8 cellular contexts compared by ENCODE assay signal in the genomic region with DNA sequence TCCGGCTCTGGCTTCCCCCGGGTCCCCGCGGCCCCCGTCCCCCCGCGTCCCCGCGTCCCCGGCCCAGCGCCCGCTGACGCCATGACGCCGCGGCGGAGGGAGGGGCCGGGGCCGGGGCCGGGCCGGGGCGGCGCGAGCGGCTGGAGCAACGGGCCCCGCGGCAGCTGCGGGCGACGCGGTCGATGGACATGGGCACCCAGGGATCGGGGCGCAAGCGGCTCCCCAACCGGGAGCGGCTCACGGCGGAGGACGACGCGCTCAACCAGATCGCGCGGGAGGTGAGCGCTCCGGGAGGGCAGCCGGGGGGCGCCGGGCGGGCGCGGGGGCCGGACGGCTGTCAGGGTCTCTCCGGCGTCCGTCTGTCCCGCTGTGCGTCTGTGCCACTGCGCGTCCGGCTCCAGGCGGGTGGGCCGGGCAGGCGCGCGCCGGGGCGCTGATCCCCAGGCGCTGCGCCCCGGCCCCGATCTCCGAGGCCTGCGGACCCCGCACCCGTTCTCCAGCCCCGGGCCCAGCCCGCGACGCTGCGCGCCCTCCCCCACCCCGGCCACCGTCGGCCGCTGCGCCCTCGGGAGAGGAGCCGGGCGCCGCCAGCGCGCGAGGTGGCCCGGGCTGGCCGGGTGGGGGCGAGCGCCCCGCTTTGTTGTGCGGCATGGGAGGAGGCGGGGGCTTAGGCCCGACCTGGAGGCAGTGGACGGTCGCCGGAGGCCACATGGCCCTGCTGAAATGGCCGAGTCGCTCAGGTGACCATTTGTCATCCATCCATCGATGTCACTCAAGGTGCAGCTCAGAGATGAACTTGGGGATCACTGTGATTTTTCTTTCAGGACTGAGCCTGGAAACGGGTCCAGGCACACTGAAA. TPM values are rescaled to one million over a fixed set of nuclear protein-coding genes. Genes with fewer than 3 reads are reported as not detected.
DNase-seq lines count a peak whose midpoint lies in the region; ATAC-seq and TF ChIP-seq lines count a peak whose summit lies in the region.

A gene with protein sequence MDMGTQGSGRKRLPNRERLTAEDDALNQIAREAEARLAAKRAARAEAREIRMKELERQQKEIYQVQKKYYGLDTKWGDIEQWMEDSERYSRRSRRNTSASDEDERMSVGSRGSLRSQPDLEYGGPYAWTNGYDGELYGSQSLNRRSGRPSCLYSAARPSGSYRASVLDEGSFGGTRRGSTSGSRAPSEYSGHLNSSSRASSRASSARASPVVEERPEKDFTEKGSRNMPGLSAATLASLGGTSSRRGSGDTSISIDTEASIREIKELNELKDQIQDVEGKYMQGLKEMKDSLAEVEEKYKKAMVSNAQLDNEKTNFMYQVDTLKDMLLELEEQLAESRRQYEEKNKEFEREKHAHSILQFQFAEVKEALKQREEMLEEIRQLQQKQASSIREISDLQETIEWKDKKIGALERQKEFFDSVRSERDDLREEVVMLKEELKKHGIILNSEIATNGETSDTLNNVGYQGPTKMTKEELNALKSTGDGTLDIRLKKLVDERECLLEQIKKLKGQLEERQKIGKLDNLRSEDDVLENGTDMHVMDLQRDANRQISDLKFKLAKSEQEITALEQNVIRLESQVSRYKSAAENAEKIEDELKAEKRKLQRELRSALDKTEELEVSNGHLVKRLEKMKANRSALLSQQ (plus strand): TSS at position 125 of the 859 bp plus-strand sequence. CDS start 58 bp downstream, at position 183.

- peaks cover 5% of the 10 kb centered on the region for H3K27me3 Mint-ChIP-seq in activated naive CD8-positive, alpha-beta T cell

- peak within 1 kb of the TSS; percentile 59 for H3K4me3 ChIP-seq in AG09309 (ENCODE audit: control insufficient read depth, low read depth, low read length)
- H3K4me3 ChIP-seq in heart left ventricle = peak within 1 kb of the TSS; percentile 52 to 92 (median 73)
- peak within 1 kb of the TSS; percentile 87 for H3K4me3 ChIP-seq in ovary

- no peaks in the 10 kb centered on the region for H3K9me3 ChIP-seq in heart left ventricle
- H3K9me3 ChIP-seq in ovary = no peaks in the 10 kb centered on the region

- TF ChIP-seq POLR2A in heart left ventricle (IDR thresholded peaks at IDR 0.05) (peak in 1 of 2 donors; percentile 36), ovary (IDR thresholded peaks at IDR 0.05) (peak; percentile 34)

- H3K4me1 ChIP-seq in heart left ventricle (peaks cover 7 to 69% (median 49%) of the 10 kb centered on the region in 12 donors), ovary (ENCODE audit: insufficient read depth) (peaks cover 10% of the 10 kb centered on the region)

- H3K4me3 Mint-ChIP-seq in activated naive CD8-positive, alpha-beta T cell = peak within 1 kb of the TSS; percentile 88

- WGBS in heart left ventricle, 4 donors = 0 to 6% (median 1%) methylated on average over 4 to 112 of the region's 112 CpGs
- 1% methylated on average over 43 to 112 of the region's 112 CpGs for WGBS in ovary, 3 donors

- no peak for DNase-seq in AG09309 (ENCODE audit: low read depth)
- no peak for DNase-seq in HT-29 (ENCODE audit: low spot score)
- peak in 4 of 5 donors; percentile 62 to 70 (median 67) for DNase-seq in heart left ventricle
- peak; percentile 37 to 66 (median 50) for DNase-seq in ovary
- DNase-seq in SIG-M5 (lab: John Stamatoyannopoulos, UW) = no peak
- no peak for DNase-seq in GOT3 (lab: John Stamatoyannopoulos, UW)

- TF ChIP-seq CTCF in AG09309 (IDR thresholded peaks at IDR 0.05; ENCODE audit: control insufficient read depth, insufficient read depth, low read depth, low read length, missing control alignments) (no peak), heart left ventricle (IDR thresholded peaks at IDR 0.05) (peak in 2 of 12 donors; percentile 31 to 39), ovary (IDR thresholded peaks at IDR 0.05) (peak in 1 of 3 donors; percentile 28)

- intact Hi-C loops in heart left ventricle (cut with DNase I) (loop anchor here in 5 of 10 donors (5.0 kb wide), 3 partner anchors 35 to 105 kb away; no protein-coding TSS in a partner anchor), ovary (cut with DNase I) (no loop called here)

- peaks cover 23% of the 10 kb centered on the region for H3K4me1 Mint-ChIP-seq in activated naive CD8-positive, alpha-beta T cell (ENCODE audit: low read depth)

- H3K27ac Mint-ChIP-seq in activated naive CD8-positive, alpha-beta T cell = peak within 1 kb of the TSS; percentile 47

- H3K9me3 Mint-ChIP-seq in activated naive CD8-positive, alpha-beta T cell (ENCODE audit: low read depth) = no peaks in the 10 kb centered on the region

- peaks cover 5% of the 10 kb centered on the region for H3K36me3 Mint-ChIP-seq in activated naive CD8-positive, alpha-beta T cell

- ATAC-seq in heart left ventricle = peak in 3 of 4 donors; percentile 52 to 81 (median 79)
- ATAC-seq in GM18858 (IDR thresholded peaks at IDR 0.05; ENCODE audit: unreplicated experiment) = no peak

- H3K36me3 ChIP-seq in heart left ventricle (peaks cover 0 to 18% (median 0%) of the 10 kb centered on the region in 9 donors), ovary (no peaks in the 10 kb centered on the region)

- peaks cover 0 to 6% (median 0%) of the 10 kb centered on the region in 9 donors for H3K27me3 ChIP-seq in heart left ventricle
- H3K27me3 ChIP-seq in ovary = no peaks in the 10 kb centered on the region

- H3K27ac ChIP-seq in heart left ventricle (peak within 1 kb of the TSS; percentile 82 to 96 (median 90)), ovary (peak within 1 kb of the TSS; percentile 61 to 77)

- TF ChIP-seq EP300 in ovary (IDR thresholded peaks at IDR 0.05) = no peak

RNA-seq across cellular contexts. Expression of the gene that starts here (rescaled TPM):
- 91.0 and 97.1 TPM in 2 replicates for total RNA-seq in HT-29 (2014; rRNA removed; shearing (Covaris generic))
- total RNA-seq in heart left ventricle = 100 to 1,000 TPM in 8 of 9 donors, 10 to 100 TPM in 1; 78.7 to 151 (median 111) TPM
- polyA plus RNA-seq in heart left ventricle = 100 to 1,000 TPM in 1 of 2 donors, 10 to 100 TPM in 1; 87.6 to 128 TPM
- 10 to 100 TPM; 32.4 to 71.1 (median 56.1) TPM for total RNA-seq in ovary
- polyA plus RNA-seq in ovary = 10 to 100 TPM; 27.4 to 71.1 TPM

Comparison
In these comparisons a context has a peak if more than half of its experiments do, and no peak if none do; other contexts are left out.
1. DNase-seq: peak in heart left ventricle (4 of 5) and ovary (5 of 5); none in AG09309 (single experiment), HT-29 (single experiment), SIG-M5 (single experiment) and GOT3 (single experiment).
2. Peak in every context shown above with its lines, with median percentiles within 50 percentile points of each other: H3K4me3 ChIP-seq.